Comparison of ENCODE assay signal across 1 cellular context in the genomic region with DNA sequence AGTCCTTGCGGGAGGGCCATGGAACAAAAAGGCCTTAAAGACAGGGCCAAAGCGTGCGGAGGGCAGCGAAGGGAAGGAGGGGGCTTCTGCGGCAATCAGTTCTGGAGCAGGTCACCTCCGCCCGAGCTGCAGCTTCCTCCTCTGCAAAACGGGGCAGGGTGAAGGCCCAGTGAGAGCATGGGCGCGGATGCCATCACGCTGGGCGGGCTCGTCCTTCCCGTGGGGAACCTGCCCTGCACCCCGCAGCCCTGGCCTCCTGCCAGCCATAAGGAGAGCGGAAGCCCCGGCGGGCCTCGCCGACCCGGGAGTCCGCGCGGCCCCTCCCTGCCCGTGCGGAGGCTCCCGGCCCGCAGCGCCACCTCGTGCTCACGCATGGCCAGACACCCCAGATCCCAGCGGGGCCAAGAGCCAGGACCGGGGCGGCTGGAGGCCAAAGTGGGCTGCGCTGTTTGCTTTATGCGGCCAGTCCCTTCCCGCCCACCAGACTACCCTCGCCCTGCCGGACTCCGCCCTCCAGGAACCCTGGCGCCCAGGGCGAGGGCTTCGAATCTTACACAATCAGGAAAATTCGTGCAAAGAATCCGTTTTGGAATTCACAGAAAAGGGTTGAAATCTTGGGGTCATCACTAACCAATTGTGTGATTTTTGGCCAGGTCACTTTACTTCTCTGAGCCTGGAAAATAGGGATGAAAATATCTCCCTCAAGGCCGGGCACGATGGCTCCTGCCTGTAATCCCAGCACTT.
TF ChIP-seq lines count a peak whose summit lies in the region.

No MANE protein-coding gene starts in this region.

TF ChIP-seq in HepG2, 621 proteins besides CTCF, POLR2A, EP300 and RAD21 (continued from another document and continues in another):
- peak; percentile 94 for TF ChIP-seq PATZ1 (CRISPR knock-in tag; IDR thresholded peaks at IDR 0.05)
- TF ChIP-seq, protein P1, sequence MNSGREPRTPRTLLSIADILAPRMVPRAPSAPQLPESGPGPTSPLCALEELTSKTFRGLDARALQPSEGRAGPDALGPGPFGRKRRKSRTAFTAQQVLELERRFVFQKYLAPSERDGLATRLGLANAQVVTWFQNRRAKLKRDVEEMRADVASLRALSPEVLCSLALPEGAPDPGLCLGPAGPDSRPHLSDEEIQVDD (CRISPR knock-in tag; IDR thresholded peaks at IDR 0.05; ENCODE audit: borderline replicate concordance), result no peak
- peak; percentile 75; the same call in 1 of the 2 replicates for TF ChIP-seq MEIS2 (CRISPR knock-in tag; IDR thresholded peaks at IDR 0.05)
- TF ChIP-seq ZNF343 (CRISPR knock-in tag; IDR thresholded peaks at IDR 0.05), result no peak
- TF ChIP-seq, protein P2, sequence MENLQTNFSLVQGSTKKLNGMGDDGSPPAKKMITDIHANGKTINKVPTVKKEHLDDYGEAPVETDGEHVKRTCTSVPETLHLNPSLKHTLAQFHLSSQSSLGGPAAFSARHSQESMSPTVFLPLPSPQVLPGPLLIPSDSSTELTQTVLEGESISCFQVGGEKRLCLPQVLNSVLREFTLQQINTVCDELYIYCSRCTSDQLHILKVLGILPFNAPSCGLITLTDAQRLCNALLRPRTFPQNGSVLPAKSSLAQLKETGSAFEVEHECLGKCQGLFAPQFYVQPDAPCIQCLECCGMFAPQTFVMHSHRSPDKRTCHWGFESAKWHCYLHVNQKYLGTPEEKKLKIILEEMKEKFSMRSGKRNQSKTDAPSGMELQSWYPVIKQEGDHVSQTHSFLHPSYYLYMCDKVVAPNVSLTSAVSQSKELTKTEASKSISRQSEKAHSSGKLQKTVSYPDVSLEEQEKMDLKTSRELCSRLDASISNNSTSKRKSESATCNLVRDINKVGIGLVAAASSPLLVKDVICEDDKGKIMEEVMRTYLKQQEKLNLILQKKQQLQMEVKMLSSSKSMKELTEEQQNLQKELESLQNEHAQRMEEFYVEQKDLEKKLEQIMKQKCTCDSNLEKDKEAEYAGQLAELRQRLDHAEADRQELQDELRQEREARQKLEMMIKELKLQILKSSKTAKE (CRISPR knock-in tag; IDR thresholded peaks at IDR 0.05; ENCODE audit: borderline replicate concordance), result peak; percentile 43; the same call in 1 of the 2 replicates
- TF ChIP-seq SCMH1 (CRISPR knock-in tag; IDR thresholded peaks at IDR 0.05; ENCODE audit: borderline replicate concordance), result no peak
- peak; percentile 83 for TF ChIP-seq ZNF770 (CRISPR knock-in tag; IDR thresholded peaks at IDR 0.05)
- no peak for TF ChIP-seq ZNF879 (CRISPR knock-in tag; IDR thresholded peaks at IDR 0.05)
- peak; percentile 94 for TF ChIP-seq ZNF501 (CRISPR knock-in tag; IDR thresholded peaks at IDR 0.05)
- TF ChIP-seq NCOR1 (IDR thresholded peaks at IDR 0.05; ENCODE audit: borderline replicate concordance, low read length), result no peak
- no peak for TF ChIP-seq DPF2 (CRISPR knock-in tag; IDR thresholded peaks at IDR 0.05; ENCODE audit: borderline replicate concordance, low read depth)
- TF ChIP-seq, protein P3, sequence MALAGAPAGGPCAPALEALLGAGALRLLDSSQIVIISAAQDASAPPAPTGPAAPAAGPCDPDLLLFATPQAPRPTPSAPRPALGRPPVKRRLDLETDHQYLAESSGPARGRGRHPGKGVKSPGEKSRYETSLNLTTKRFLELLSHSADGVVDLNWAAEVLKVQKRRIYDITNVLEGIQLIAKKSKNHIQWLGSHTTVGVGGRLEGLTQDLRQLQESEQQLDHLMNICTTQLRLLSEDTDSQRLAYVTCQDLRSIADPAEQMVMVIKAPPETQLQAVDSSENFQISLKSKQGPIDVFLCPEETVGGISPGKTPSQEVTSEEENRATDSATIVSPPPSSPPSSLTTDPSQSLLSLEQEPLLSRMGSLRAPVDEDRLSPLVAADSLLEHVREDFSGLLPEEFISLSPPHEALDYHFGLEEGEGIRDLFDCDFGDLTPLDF (CRISPR knock-in tag; IDR thresholded peaks at IDR 0.05), result peak; percentile 74; the same call in 1 of the 2 replicates
- 0 out of 2 replicates have a peak, but pooled peaks have one; percentile 63 for TF ChIP-seq ZNF333 (CRISPR knock-in tag; IDR thresholded peaks at IDR 0.05; ENCODE audit: borderline replicate concordance)
- no peak for TF ChIP-seq SRF (IDR thresholded peaks at IDR 0.05; ENCODE audit: low read depth, low read length)
- TF ChIP-seq, protein P4, sequence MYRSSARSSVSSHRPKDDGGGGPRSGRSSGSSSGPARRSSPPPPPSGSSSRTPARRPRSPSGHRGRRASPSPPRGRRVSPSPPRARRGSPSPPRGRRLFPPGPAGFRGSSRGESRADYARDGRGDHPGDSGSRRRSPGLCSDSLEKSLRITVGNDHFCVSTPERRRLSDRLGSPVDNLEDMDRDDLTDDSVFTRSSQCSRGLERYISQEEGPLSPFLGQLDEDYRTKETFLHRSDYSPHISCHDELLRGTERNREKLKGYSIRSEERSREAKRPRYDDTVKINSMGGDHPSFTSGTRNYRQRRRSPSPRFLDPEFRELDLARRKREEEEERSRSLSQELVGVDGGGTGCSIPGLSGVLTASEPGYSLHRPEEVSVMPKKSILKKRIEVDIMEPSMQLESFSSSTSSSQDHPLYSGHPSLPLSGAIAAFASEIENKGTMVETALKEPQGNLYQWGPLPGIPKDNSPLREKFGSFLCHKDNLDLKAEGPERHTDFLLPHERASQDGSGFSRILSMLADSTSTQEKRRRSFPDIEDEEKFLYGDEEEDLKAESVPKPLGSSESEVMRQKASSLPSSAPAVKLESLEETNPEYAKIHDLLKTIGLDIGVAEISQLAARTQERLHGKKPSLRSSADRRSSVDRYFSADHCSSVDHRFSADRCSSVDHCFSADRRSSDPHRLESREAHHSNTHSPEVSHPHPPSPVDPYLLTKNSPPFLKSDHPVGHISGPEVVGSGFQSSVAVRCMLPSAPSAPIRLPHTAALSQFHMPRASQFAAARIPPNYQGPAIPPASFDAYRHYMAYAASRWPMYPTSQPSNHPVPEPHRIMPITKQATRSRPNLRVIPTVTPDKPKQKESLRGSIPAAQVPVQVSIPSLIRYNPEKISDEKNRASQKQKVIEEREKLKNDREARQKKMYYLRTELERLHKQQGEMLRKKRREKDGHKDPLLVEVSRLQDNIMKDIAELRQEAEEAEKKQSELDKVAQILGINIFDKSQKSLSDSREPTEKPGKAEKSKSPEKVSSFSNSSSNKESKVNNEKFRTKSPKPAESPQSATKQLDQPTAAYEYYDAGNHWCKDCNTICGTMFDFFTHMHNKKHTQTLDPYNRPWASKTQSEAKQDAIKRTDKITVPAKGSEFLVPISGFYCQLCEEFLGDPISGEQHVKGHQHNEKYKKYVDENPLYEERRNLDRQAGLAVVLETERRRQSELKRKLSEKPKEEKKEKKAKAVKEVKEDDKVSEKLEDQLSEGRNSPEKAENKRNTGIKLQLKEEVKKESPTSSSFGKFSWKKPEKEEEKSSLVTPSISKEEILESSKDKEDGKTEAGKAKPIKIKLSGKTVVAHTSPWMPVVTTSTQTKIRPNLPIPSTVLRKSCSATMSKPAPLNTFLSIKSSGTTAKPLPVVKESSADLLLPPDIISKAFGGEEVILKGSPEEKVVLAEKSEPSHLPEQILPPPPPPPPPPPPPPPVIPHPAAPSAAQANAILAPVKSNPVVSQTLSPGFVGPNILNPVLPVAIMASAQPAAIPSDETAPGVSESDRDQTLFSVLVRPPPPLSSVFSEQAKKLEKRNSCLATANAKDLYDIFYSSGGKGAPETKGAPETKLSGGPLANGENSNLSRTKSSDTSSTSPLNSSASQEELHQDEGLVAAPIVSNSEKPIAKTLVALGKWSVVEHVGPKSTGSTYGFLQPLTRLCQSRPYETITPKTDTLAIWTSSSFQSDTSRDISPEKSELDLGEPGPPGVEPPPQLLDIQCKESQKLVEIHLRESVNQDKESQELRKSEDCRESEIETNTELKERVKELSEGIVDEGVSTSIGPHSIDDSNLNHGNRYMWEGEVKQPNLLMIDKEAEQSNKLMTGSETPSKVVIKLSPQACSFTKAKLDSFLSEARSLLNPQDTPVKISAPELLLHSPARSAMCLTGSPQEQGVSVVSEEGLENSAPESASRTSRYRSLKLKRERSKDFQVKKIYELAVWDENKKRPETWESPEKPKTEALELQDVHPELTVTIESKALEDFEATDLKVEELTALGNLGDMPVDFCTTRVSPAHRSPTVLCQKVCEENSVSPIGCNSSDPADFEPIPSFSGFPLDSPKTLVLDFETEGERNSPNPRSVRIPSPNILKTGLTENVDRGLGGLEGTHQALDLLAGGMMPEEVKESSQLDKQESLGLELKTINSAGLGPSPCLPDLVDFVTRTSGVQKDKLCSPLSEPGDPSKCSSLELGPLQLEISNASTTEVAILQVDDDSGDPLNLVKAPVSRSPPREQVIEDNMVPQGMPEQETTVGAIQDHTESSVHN (CRISPR knock-in tag; IDR thresholded peaks at IDR 0.05), result no peak
- TF ChIP-seq SP5 (CRISPR knock-in tag; IDR thresholded peaks at IDR 0.05; ENCODE audit: borderline replicate concordance, low read depth), result peak; percentile 86
- TF ChIP-seq KMT2A (CRISPR knock-in tag; IDR thresholded peaks at IDR 0.05), result no peak; the same call in 1 of the 2 replicates
- TF ChIP-seq ZNF335 (CRISPR knock-in tag; IDR thresholded peaks at IDR 0.05), result no peak
- TF ChIP-seq TP53 (CRISPR knock-in tag; conservative IDR thresholded peaks at IDR 0.05), result no peak
- no peak for TF ChIP-seq MBNL3 (CRISPR knock-in tag; conservative IDR thresholded peaks at IDR 0.05)
- no peak for TF ChIP-seq TBL1XR1 (IDR thresholded peaks at IDR 0.05; ENCODE audit: borderline replicate concordance, low read length, partially characterized antibody)
- no peak for TF ChIP-seq ATAD3A (CRISPR knock-in tag; IDR thresholded peaks at IDR 0.05)
- TF ChIP-seq NFYC (CRISPR knock-in tag; IDR thresholded peaks at IDR 0.05), result no peak
- TF ChIP-seq ZNF660 (CRISPR knock-in tag; IDR thresholded peaks at IDR 0.05; ENCODE audit: borderline replicate concordance, low read depth), result no peak
- TF ChIP-seq E2F2 (CRISPR knock-in tag; IDR thresholded peaks at IDR 0.05; ENCODE audit: borderline replicate concordance), result no peak
- TF ChIP-seq, protein P5, sequence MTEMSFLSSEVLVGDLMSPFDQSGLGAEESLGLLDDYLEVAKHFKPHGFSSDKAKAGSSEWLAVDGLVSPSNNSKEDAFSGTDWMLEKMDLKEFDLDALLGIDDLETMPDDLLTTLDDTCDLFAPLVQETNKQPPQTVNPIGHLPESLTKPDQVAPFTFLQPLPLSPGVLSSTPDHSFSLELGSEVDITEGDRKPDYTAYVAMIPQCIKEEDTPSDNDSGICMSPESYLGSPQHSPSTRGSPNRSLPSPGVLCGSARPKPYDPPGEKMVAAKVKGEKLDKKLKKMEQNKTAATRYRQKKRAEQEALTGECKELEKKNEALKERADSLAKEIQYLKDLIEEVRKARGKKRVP (CRISPR knock-in tag; IDR thresholded peaks at IDR 0.05), result no peak
- TF ChIP-seq ZNF282 (IDR thresholded peaks at IDR 0.05; ENCODE audit: partially characterized antibody), result no peak
- 0 out of 2 replicates have a peak, but pooled peaks have one; percentile 20 for TF ChIP-seq ZNF709 (CRISPR knock-in tag; IDR thresholded peaks at IDR 0.05)
- TF ChIP-seq ARNT2 (CRISPR knock-in tag; IDR thresholded peaks at IDR 0.05; ENCODE audit: low read depth), result no peak; the same call in 1 of the 2 replicates
- no peak for TF ChIP-seq GTF2F1 (IDR thresholded peaks at IDR 0.05; ENCODE audit: low read length)
- TF ChIP-seq, protein P6, sequence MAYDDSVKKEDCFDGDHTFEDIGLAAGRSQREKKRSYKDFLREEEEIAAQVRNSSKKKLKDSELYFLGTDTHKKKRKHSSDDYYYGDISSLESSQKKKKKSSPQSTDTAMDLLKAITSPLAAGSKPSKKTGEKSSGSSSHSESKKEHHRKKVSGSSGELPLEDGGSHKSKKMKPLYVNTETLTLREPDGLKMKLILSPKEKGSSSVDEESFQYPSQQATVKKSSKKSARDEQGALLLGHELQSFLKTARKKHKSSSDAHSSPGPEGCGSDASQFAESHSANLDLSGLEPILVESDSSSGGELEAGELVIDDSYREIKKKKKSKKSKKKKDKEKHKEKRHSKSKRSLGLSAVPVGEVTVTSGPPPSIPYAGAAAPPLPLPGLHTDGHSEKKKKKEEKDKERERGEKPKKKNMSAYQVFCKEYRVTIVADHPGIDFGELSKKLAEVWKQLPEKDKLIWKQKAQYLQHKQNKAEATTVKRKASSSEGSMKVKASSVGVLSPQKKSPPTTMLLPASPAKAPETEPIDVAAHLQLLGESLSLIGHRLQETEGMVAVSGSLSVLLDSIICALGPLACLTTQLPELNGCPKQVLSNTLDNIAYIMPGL (CRISPR knock-in tag; IDR thresholded peaks at IDR 0.05; ENCODE audit: borderline replicate concordance in 1 of 2, low read depth in 1 of 2), result peak; percentile 74 to 78; a peak in 3 of 4 replicates
- no peak for TF ChIP-seq ZNF564 (CRISPR knock-in tag; IDR thresholded peaks at IDR 0.05)
- TF ChIP-seq ZNF670 (CRISPR knock-in tag; IDR thresholded peaks at IDR 0.05; ENCODE audit: borderline replicate concordance), result no peak
- TF ChIP-seq ZNF577 (CRISPR knock-in tag; IDR thresholded peaks at IDR 0.05; ENCODE audit: borderline replicate concordance, low read depth), result no peak
